ENCODE assay signal across 14 cellular contexts in the genomic region with DNA sequence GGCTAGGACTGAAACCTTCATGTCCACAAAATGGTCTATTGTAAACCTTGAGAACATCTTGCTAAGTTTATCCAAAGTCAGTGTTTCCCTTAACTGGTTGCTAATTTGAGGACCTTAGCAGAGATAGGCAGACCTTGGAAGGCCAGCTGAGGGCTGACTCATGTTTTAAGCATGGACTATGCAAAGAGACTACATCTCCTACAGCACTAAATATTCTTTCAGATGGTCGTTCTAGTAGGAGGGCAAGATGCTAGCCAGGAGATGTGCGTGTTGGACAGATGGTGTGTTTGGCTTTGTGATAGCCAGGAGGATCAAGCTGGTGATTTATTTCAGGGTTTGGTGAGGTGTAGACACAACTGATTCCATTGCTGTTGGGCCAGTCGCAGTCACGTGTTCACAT.
A peak's percentile ranks its signal among the peaks of the same experiment; 100 is the strongest.
DNase-seq lines count a peak whose midpoint lies in the region; ATAC-seq and TF ChIP-seq lines count a peak whose summit lies in the region.
"Had no signal": no experiment of that assay in that cellular context is flagged by ENCODE, and none has a peak within 500 bp of the region (broad histone marks: within the 10 kb centered on the region; RNA-seq: fewer than 3 reads in every experiment).

No MANE protein-coding gene starts in this region.

- no peaks in the 10 kb centered on the region for H3K27me3 ChIP-seq in WERI-Rb-1 (ENCODE audit: insufficient read depth, low read depth, severe bottlenecking)
- no peaks in the 10 kb centered on the region for H3K27me3 ChIP-seq in naive thymus-derived CD4-positive, alpha-beta T cell (ENCODE audit: control insufficient read depth in 2 of 2, insufficient read depth in 2 of 2, low read length in 2 of 2)
- H3K27me3 ChIP-seq: breast epithelium had no signal

- TF ChIP-seq CTCF in WERI-Rb-1 (IDR thresholded peaks at IDR 0.05; ENCODE audit: low read depth, low read length) (no peak), foreskin fibroblast (IDR thresholded peaks at IDR 0.05; ENCODE audit: low read depth, low read length) (no peak)

- H3K36me3 Mint-ChIP-seq in naive thymus-derived CD4-positive, alpha-beta T cell: no peaks in the 10 kb centered on the region
- H3K36me3 Mint-ChIP-seq: naive B cell, T-cell had no signal

- POLR2A ChIA-PET in naive thymus-derived CD4-positive, alpha-beta T cell (lab: Charles Lee): no interaction called here

- H3K9me3 ChIP-seq in WERI-Rb-1 (ENCODE audit: severe bottlenecking): no peaks in the 10 kb centered on the region
- H3K9me3 ChIP-seq in naive thymus-derived CD4-positive, alpha-beta T cell (ENCODE audit: control insufficient read depth in 2 of 3, low read length in 3 of 3): no peaks in the 10 kb centered on the region
- H3K9me3 ChIP-seq: breast epithelium had no signal

- no peaks in the 10 kb centered on the region for H3K9me3 Mint-ChIP-seq in naive thymus-derived CD4-positive, alpha-beta T cell
- H3K9me3 Mint-ChIP-seq: naive B cell, T-cell had no signal

- CTCF ChIA-PET in naive thymus-derived CD4-positive, alpha-beta T cell (lab: Charles Lee): no interaction called here

- 0 out of 2 replicates have a peak, but pooled peaks cover 3% of the 10 kb centered on the region for H3K36me3 ChIP-seq in WERI-Rb-1
- H3K36me3 ChIP-seq in naive thymus-derived CD4-positive, alpha-beta T cell (ENCODE audit: control insufficient read depth in 2 of 3, insufficient read depth in 3 of 3, low read length in 3 of 3): no peaks in the 10 kb centered on the region
- H3K36me3 ChIP-seq: breast epithelium had no signal

- peak overlapping the region; percentile 37; the same call in 1 of the 2 replicates for H3K27ac ChIP-seq in WERI-Rb-1
- H3K27ac ChIP-seq in naive thymus-derived CD4-positive, alpha-beta T cell (ENCODE audit: low read depth, low read length): no peak overlapping the region

- intact Hi-C loops in naive thymus-derived CD4-positive, alpha-beta T cell (cut with micrococcal nuclease): no loop called here

- peaks cover 0 to 2% (median 0%) of the 10 kb centered on the region in 7 donors for H3K4me1 Mint-ChIP-seq in naive thymus-derived CD4-positive, alpha-beta T cell
- H3K4me1 Mint-ChIP-seq: naive B cell, T-cell had no signal

- H3K27ac Mint-ChIP-seq in naive thymus-derived CD4-positive, alpha-beta T cell: no peak overlapping the region
- H3K27ac Mint-ChIP-seq: T-cell had no signal

- H3K4me3 ChIP-seq in WERI-Rb-1 (ENCODE audit: low read depth, low read length): no peak overlapping the region
- no peak overlapping the region for H3K4me3 ChIP-seq in foreskin fibroblast (ENCODE audit: low read depth in 1 of 2, low read length in 2 of 2)
- H3K4me3 ChIP-seq in naive thymus-derived CD4-positive, alpha-beta T cell (ENCODE audit: low read length): no peak overlapping the region
- H3K4me3 ChIP-seq: breast epithelium had no signal

- DNase-seq in GM04503 (ENCODE audit: low read depth) (peak; percentile 64), WERI-Rb-1 (peak; percentile 51), foreskin fibroblast (peak; percentile 58 to 76), renal cortical epithelial cell (ENCODE audit: low read depth) (peak; percentile 62), NCI-H2196 treated with DMSO at 0.1 percent for 48 hours (lab: John Stamatoyannopoulos, UW; ENCODE audit: unreplicated experiment) (no peak), NCI-H2081 treated with DMSO at 0.1 percent for 48 hours (lab: John Stamatoyannopoulos, UW) (no peak), amygdala (lab: John Stamatoyannopoulos, UW) (no peak)
- no peak for DNase-seq in naive thymus-derived CD4-positive, alpha-beta T cell
- DNase-seq: hippocampal formation; naive B cell; NCI-H774; stimulated activated CD4-positive, alpha-beta T cell treated with anti-CD3 and anti-CD28 coated beads, Interleukin-4, amount 100 ng/mL, for 1 hour; T-cell had no signal

- peaks cover 1 to 19% (median 12%) of the 10 kb centered on the region in 5 donors for H3K27me3 Mint-ChIP-seq in naive thymus-derived CD4-positive, alpha-beta T cell

- no peak for ATAC-seq in naive thymus-derived CD4-positive, alpha-beta T cell
- ATAC-seq: T-cell had no signal

- no peaks in the 10 kb centered on the region for H3K4me1 ChIP-seq in naive thymus-derived CD4-positive, alpha-beta T cell (ENCODE audit: control insufficient read depth in 2 of 2, insufficient read depth in 2 of 2, low read length in 2 of 2)

- no peak overlapping the region for H3K4me3 Mint-ChIP-seq in naive thymus-derived CD4-positive, alpha-beta T cell
- H3K4me3 Mint-ChIP-seq: naive B cell, T-cell had no signal

Comparison
In these comparisons a context has a peak if more than half of its experiments do, and no peak if none do; other contexts are left out.
1. DNase-seq: peak in GM04503 (single experiment), WERI-Rb-1 (single experiment), foreskin fibroblast (2 of 2) and renal cortical epithelial cell (single experiment); none in NCI-H2196 treated with DMSO at 0.1 percent for 48 hours (single experiment), NCI-H2081 treated with DMSO at 0.1 percent for 48 hours (single experiment), naive thymus-derived CD4-positive, alpha-beta T cell (0 of 9) and amygdala (0 of 56).